ENCODE assay signal across 10 cellular contexts in the genomic region with DNA sequence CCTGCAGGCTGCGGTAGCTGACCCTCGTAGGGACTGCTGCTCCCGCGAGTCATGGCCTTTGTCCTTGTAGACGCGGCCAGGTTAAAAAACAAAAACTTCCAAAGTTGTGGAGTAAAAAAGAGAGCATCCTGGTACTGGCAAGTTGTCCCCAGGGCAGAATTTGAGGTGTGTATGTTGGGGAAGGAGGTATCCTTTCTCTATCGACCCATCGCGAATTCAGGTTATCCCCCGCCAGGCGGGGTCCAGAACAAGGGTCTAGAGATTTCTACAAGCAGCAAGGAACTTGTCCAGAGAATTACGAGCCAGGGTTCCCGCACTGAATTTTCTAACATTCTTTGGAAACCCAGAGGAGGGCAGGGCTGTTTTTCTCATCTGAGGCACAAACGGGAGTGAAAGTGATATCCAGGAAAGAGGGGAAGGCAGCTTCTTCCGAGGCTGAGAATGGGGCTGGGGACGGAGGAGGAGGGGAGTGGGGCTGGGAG. TPM values are rescaled to one million over a fixed set of nuclear protein-coding genes. Genes with fewer than 3 reads are reported as not detected.
DNase-seq lines count a peak whose midpoint lies in the region; ATAC-seq and TF ChIP-seq lines count a peak whose summit lies in the region.
"Had no signal": no experiment of that assay in that cellular context is flagged by ENCODE, and none has a peak within 500 bp of the region (broad histone marks: within the 10 kb centered on the region; RNA-seq: fewer than 3 reads in every experiment).

No MANE protein-coding gene starts in this region.

- H3K27me3 ChIP-seq in mucosa of stomach (ENCODE audit: control insufficient read depth, insufficient read depth, low read length) (peaks cover 86% of the 10 kb centered on the region), upper lobe of right lung (peaks cover 68% of the 10 kb centered on the region)

- TF ChIP-seq CTCF in chondrocyte (IDR thresholded peaks at IDR 0.05) (no peak), upper lobe of right lung (IDR thresholded peaks at IDR 0.05) (no peak), endothelial cell (IDR thresholded peaks at IDR 0.05; ENCODE audit: unreplicated experiment) (no peak)

- CTCF ChIA-PET in activated naive CD4-positive, alpha-beta T cell treated with anti-CD3 and anti-CD28 coated beads, Interleukin-2, amount 10 ng/mL, durations not matched to agents 7 days and 5 days (lab: Charles Lee), result no interaction called here

- intact Hi-C loops in upper lobe of right lung (cut with DNase I), result loop anchor here (5.0 kb wide), 1 partner anchor 1085 kb away; no protein-coding TSS in a partner anchor

- H3K36me3 Mint-ChIP-seq in activated naive CD4-positive, alpha-beta T cell treated with anti-CD3 and anti-CD28 coated beads, Interleukin-2, amount 10 ng/mL, durations not matched to agents 7 days and 5 days, result peaks cover 4% of the 10 kb centered on the region
- H3K36me3 Mint-ChIP-seq in activated naive CD4-positive, alpha-beta T cell treated with anti-CD3 and anti-CD28 coated beads, Interleukin-2, amount 50 U/mL, for 72 hours, result peaks cover 0 to 14% of the 10 kb centered on the region in 2 donors
- H3K36me3 Mint-ChIP-seq in chondrocyte (ENCODE audit: low read depth), result peaks cover 1% of the 10 kb centered on the region
- H3K36me3 Mint-ChIP-seq in endothelial cell (ENCODE audit: low read depth, unreplicated experiment), result no peaks in the 10 kb centered on the region

- H3K4me1 ChIP-seq in mucosa of stomach (ENCODE audit: control insufficient read depth, insufficient read depth, low read length), result peaks cover 45% of the 10 kb centered on the region
- peaks cover 9% of the 10 kb centered on the region for H3K4me1 ChIP-seq in upper lobe of right lung

- no peaks in the 10 kb centered on the region for H3K9me3 Mint-ChIP-seq in activated naive CD4-positive, alpha-beta T cell treated with anti-CD3 and anti-CD28 coated beads, Interleukin-2, amount 10 ng/mL, durations not matched to agents 7 days and 5 days
- no peaks in the 10 kb centered on the region for H3K9me3 Mint-ChIP-seq in activated naive CD4-positive, alpha-beta T cell treated with anti-CD3 and anti-CD28 coated beads, Interleukin-2, amount 50 U/mL, for 72 hours
- H3K9me3 Mint-ChIP-seq in chondrocyte (ENCODE audit: low read depth), result no peaks in the 10 kb centered on the region
- no peaks in the 10 kb centered on the region for H3K9me3 Mint-ChIP-seq in endothelial cell (ENCODE audit: unreplicated experiment)

- peaks cover 3% of the 10 kb centered on the region for H3K4me1 Mint-ChIP-seq in activated naive CD4-positive, alpha-beta T cell treated with anti-CD3 and anti-CD28 coated beads, Interleukin-2, amount 10 ng/mL, durations not matched to agents 7 days and 5 days
- peaks cover 29% of the 10 kb centered on the region for H3K4me1 Mint-ChIP-seq in chondrocyte (ENCODE audit: low read depth)
- H3K4me1 Mint-ChIP-seq in endothelial cell (ENCODE audit: unreplicated experiment), result peaks cover 38% of the 10 kb centered on the region
- H3K4me1 Mint-ChIP-seq: activated CD4-positive, alpha-beta T cell treated with anti-CD3 and anti-CD28 coated beads for 36 hours had no signal

- DNase-seq in activated naive CD4-positive, alpha-beta T cell treated with anti-CD3 and anti-CD28 coated beads, Interleukin-2, amount 10 ng/mL, durations not matched to agents 7 days and 5 days, result no peak
- DNase-seq in activated naive CD4-positive, alpha-beta T cell treated with anti-CD3 and anti-CD28 coated beads, Interleukin-2, amount 50 U/mL, for 72 hours (ENCODE audit: low spot score in 2 of 2), result no peak
- DNase-seq in chondrocyte (ENCODE audit: low spot score) (no peak), upper lobe of right lung (no peak), NCI-H146 (lab: John Stamatoyannopoulos, UW) (no peak), endothelial cell (ENCODE audit: low spot score) (no peak)
- DNase-seq: stimulated activated CD4-positive, alpha-beta T cell treated with anti-CD3 and anti-CD28 coated beads, Interleukin-12 subunit alpha, Interleukin-12 subunit beta, amount 100 ng/mL, for 4 hours had no signal

- peak overlapping the region; percentile 49 for H3K27ac Mint-ChIP-seq in activated naive CD4-positive, alpha-beta T cell treated with anti-CD3 and anti-CD28 coated beads, Interleukin-2, amount 10 ng/mL, durations not matched to agents 7 days and 5 days
- H3K27ac Mint-ChIP-seq in activated naive CD4-positive, alpha-beta T cell treated with anti-CD3 and anti-CD28 coated beads, Interleukin-2, amount 50 U/mL, for 72 hours, result peak overlapping the region in 1 of 2 donors; percentile 81
- H3K27ac Mint-ChIP-seq in chondrocyte (ENCODE audit: unreplicated experiment), result no peak overlapping the region
- H3K27ac Mint-ChIP-seq in endothelial cell (ENCODE audit: unreplicated experiment), result no peak overlapping the region
- H3K27ac Mint-ChIP-seq: activated CD4-positive, alpha-beta T cell treated with anti-CD3 and anti-CD28 coated beads for 36 hours had no signal

- H3K9ac ChIP-seq in mucosa of stomach (ENCODE audit: low read length), result peak overlapping the region; percentile 47

- peaks cover 99% of the 10 kb centered on the region for H3K27me3 Mint-ChIP-seq in activated naive CD4-positive, alpha-beta T cell treated with anti-CD3 and anti-CD28 coated beads, Interleukin-2, amount 10 ng/mL, durations not matched to agents 7 days and 5 days
- H3K27me3 Mint-ChIP-seq in chondrocyte (ENCODE audit: low read depth) (peaks cover 79% of the 10 kb centered on the region), endothelial cell (ENCODE audit: unreplicated experiment) (peaks cover 13% of the 10 kb centered on the region)

- peak overlapping the region; percentile 43 for H3K4me3 ChIP-seq in mucosa of stomach (ENCODE audit: low read length)
- H3K4me3 ChIP-seq in upper lobe of right lung, result peak overlapping the region; percentile 45

- H3K27ac ChIP-seq in upper lobe of right lung, result peak overlapping the region; percentile 79

- ATAC-seq in activated naive CD4-positive, alpha-beta T cell treated with anti-CD3 and anti-CD28 coated beads, Interleukin-2, amount 50 U/mL, for 72 hours, result no peak
- ATAC-seq in upper lobe of right lung (no peak), HG02678 (IDR thresholded peaks at IDR 0.05; ENCODE audit: unreplicated experiment) (no peak)

- H3K9me3 ChIP-seq in mucosa of stomach (ENCODE audit: control insufficient read depth, low read length), result no peaks in the 10 kb centered on the region
- H3K9me3 ChIP-seq in upper lobe of right lung, result no peaks in the 10 kb centered on the region

- no peak overlapping the region for H3K4me3 Mint-ChIP-seq in activated naive CD4-positive, alpha-beta T cell treated with anti-CD3 and anti-CD28 coated beads, Interleukin-2, amount 10 ng/mL, durations not matched to agents 7 days and 5 days
- H3K4me3 Mint-ChIP-seq in chondrocyte (ENCODE audit: unreplicated experiment) (peak overlapping the region; percentile 78), endothelial cell (ENCODE audit: unreplicated experiment) (no peak overlapping the region)
- H3K4me3 Mint-ChIP-seq: activated CD4-positive, alpha-beta T cell treated with anti-CD3 and anti-CD28 coated beads for 36 hours had no signal

- no peaks in the 10 kb centered on the region for H3K36me3 ChIP-seq in mucosa of stomach (ENCODE audit: control insufficient read depth, insufficient read depth, low read length)
- H3K36me3 ChIP-seq in upper lobe of right lung, result peaks cover 8% of the 10 kb centered on the region

RNA-seq across cellular contexts. Expression of a gene that starts 16.3 kb away (rescaled TPM):
- total RNA-seq in activated naive CD4-positive, alpha-beta T cell treated with anti-CD3 and anti-CD28 coated beads, Interleukin-2, amount 50 U/mL, for 72 hours, result not detected
- total RNA-seq in chondrocyte, result 0.53 to 2.9 TPM (median 2.5 TPM) in 3 replicates
- total RNA-seq in upper lobe of right lung, result 35.9 TPM
- 0.41 TPM for total RNA-seq in endothelial cell (ENCODE audit: unreplicated experiment)
- total RNA-seq: activated CD4-positive, alpha-beta T cell treated with anti-CD3 and anti-CD28 coated beads for 36 hours had no signal
